In genomic region chr17:39196820-39197331, GRCh38 we compare ENCODE assay signal across 8 cellular contexts. TPM values are rescaled to one million over a fixed set of nuclear protein-coding genes. Genes with fewer than 3 reads are reported as not detected.
DNase-seq lines count a peak whose midpoint lies in the region; ATAC-seq and TF ChIP-seq lines count a peak whose summit lies in the region.

No MANE protein-coding gene starts in this region.

- peak overlapping the region; percentile 82 to 85 for H3K27ac Mint-ChIP-seq in effector memory CD8-positive, alpha-beta T cell
- H3K27ac Mint-ChIP-seq in nephron: peak overlapping the region; percentile 53 to 60 (median 55)

- H3K4me1 ChIP-seq in Peyer's patch: peaks cover 0 to 27% (median 20%) of the 10 kb centered on the region in 4 donors

- no peaks in the 10 kb centered on the region for H3K9me3 ChIP-seq in Peyer's patch

- no peaks in the 10 kb centered on the region for H3K9me3 Mint-ChIP-seq in effector memory CD8-positive, alpha-beta T cell
- H3K9me3 Mint-ChIP-seq in nephron: no peaks in the 10 kb centered on the region

- TF ChIP-seq POLR2A in Peyer's patch (IDR thresholded peaks at IDR 0.05): no peak

- H3K4me3 Mint-ChIP-seq in effector memory CD8-positive, alpha-beta T cell: peak overlapping the region; percentile 83 to 93
- peak overlapping the region; percentile 89 to 97 (median 91) for H3K4me3 Mint-ChIP-seq in nephron

- TF ChIP-seq CTCF in Peyer's patch (IDR thresholded peaks at IDR 0.05) (no peak), nephron (IDR thresholded peaks at IDR 0.05; ENCODE audit: unreplicated experiment in 3 of 3) (no peak)

- peak overlapping the region; percentile 62 to 72 (median 68) for H3K4me3 ChIP-seq in Peyer's patch

- no peak for ATAC-seq in effector memory CD8-positive, alpha-beta T cell (replicated peaks)
- no peak for ATAC-seq in GM21447 (IDR thresholded peaks at IDR 0.05; ENCODE audit: unreplicated experiment)
- ATAC-seq in GM18858 (IDR thresholded peaks at IDR 0.05; ENCODE audit: unreplicated experiment): no peak

- H3K4me1 Mint-ChIP-seq in effector memory CD8-positive, alpha-beta T cell (ENCODE audit: low read depth in 2 of 2): peaks cover 53 to 59% of the 10 kb centered on the region in 2 donors
- H3K4me1 Mint-ChIP-seq in nephron: peaks cover 50% of the 10 kb centered on the region

- peak; percentile 16 for DNase-seq in activated naive CD4-positive, alpha-beta T cell treated with Interleukin-2 at 50 U/mL for 16 hours
- no peak for DNase-seq in activated naive CD4-positive, alpha-beta T cell treated with anti-CD3 and anti-CD28 coated beads, Interleukin-2, amount 50 U/mL, for 16 hours
- DNase-seq in Peyer's patch (peak in 1 of 3 donors; percentile 55), SIG-M5 (lab: John Stamatoyannopoulos, UW) (no peak)
- DNase-seq in effector memory CD8-positive, alpha-beta T cell: no peak

- no peaks in the 10 kb centered on the region for H3K27me3 ChIP-seq in Peyer's patch

- peaks cover 45% of the 10 kb centered on the region for H3K36me3 Mint-ChIP-seq in effector memory CD8-positive, alpha-beta T cell (ENCODE audit: insufficient read depth)
- peaks cover 29% of the 10 kb centered on the region for H3K36me3 Mint-ChIP-seq in nephron (ENCODE audit: low read depth)

- peaks cover 0 to 7% (median 0%) of the 10 kb centered on the region in 3 donors for H3K36me3 ChIP-seq in Peyer's patch

- H3K27me3 Mint-ChIP-seq in effector memory CD8-positive, alpha-beta T cell: no peaks in the 10 kb centered on the region
- no peaks in the 10 kb centered on the region for H3K27me3 Mint-ChIP-seq in nephron (ENCODE audit: low read depth)

- H3K27ac ChIP-seq in Peyer's patch: peak overlapping the region; percentile 52 to 79 (median 65)

RNA-seq across cellular contexts. Expression of gene CACNB1, which starts 0.6 kb away (rescaled TPM):
- 1 to 10 TPM; 2.5 to 5.0 (median 2.8) TPM for total RNA-seq in Peyer's patch

RNA-seq across cellular contexts. Expression of gene RPL19, which starts 3.2 kb away (rescaled TPM):
- total RNA-seq in Peyer's patch: 1,000 to 10,000 TPM in 3 of 4 donors, 100 to 1,000 TPM in 1; 932 to 2,029 (median 1,420) TPM

RNA-seq across cellular contexts. Expression of gene STAC2, which starts 28.9 kb away (rescaled TPM):
- total RNA-seq in Peyer's patch: under 1 TPM in 2 of 4 donors, not detected in 2; 0.27 to 0.66 TPM

RNA-seq across cellular contexts. Expression of gene ARL5C, which starts 30.9 kb away (rescaled TPM):
- total RNA-seq in Peyer's patch: not detected

RNA-seq across cellular contexts. Expression of gene PLXDC1, which starts 45.4 kb away (rescaled TPM):
- total RNA-seq in Peyer's patch: 10 to 100 TPM; 14.5 to 34.7 (median 18.2) TPM
